Comparison of ENCODE assay signal across 25 cellular contexts in the genomic region with DNA sequence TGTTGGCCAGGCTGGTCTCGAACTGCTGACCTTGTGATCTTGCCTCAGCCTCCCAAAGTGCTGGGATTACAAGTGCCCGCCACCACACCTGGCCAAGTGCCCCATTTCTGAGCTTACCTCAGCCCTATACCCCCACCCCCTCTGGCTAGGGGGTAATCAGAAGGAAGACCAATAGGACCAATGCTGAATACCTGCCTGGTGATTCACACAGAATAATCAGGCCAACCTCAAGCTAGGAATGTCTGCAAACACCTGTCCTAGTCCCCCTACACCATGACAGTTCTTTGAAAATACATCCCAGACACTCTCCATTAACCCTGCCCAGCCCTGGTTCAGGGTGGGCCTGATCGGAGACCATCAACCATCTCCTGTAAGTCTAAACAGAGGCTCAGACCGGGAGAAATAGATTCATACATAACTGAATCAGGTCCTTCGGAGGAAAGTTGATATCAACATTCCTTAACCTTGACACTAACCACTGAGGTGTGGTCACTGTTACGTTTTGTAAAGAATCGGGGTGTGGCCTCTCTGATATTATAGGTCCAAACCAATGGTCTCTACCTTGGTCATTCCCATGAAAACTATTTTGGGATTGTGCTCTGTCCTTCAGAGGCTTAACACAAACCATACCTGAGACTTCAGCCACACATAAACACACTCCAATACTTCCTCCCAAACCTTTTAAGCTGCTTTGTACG.
DNase-seq lines count a peak whose midpoint lies in the region; ATAC-seq and TF ChIP-seq lines count a peak whose summit lies in the region.
"Had no signal": no experiment of that assay in that cellular context is flagged by ENCODE, and none has a peak within 500 bp of the region (broad histone marks: within the 10 kb centered on the region; RNA-seq: fewer than 3 reads in every experiment).

No MANE protein-coding gene starts in this region.

- H3K4me3 Mint-ChIP-seq in T-cell = no peak overlapping the region
- H3K4me3 Mint-ChIP-seq: CD4-positive, alpha-beta memory T cell had no signal

- H4K20me1 ChIP-seq in BLaER1 treated with 17β-estradiol and CSF1 and Interleukin-3, amounts not matched to agents 10 nM and 100 nM = peaks cover 0 to 49% (median 8%) of the 10 kb centered on the region in 11 experiments; a peak in 13 of 22 replicates
- H4K20me1 ChIP-seq in HCT116 (ENCODE audit: insufficient read depth) = no peaks in the 10 kb centered on the region
- H4K20me1 ChIP-seq: BLaER1 had no signal

- peak; percentile 31 for DNase-seq in HCT116 (ENCODE audit: low read depth, low spot score)
- DNase-seq in SW480 (ENCODE audit: low spot score) = peak; percentile 68
- peak; percentile 55 for DNase-seq in mesendoderm
- DNase-seq in transverse colon = no peak
- no peak for DNase-seq in T-cell
- DNase-seq in NCI-H1930 (lab: John Stamatoyannopoulos, UW) = no peak
- DNase-seq: Caco-2; CD4-positive, alpha-beta memory T cell; DMS 273 treated with DMSO at 0.1 percent for 48 hours; DMS79; EL; GDM1; HCEC 1CT; NCI-H1105; NCI-H146; NCI-H2029; NCI-H446 treated with DMSO at 0.1 percent for 48 hours; NCI-H526; NCI-H82; RPMI8226; SHP77 treated with DMSO at 0.1 percent for 48 hours had no signal

- no peak overlapping the region for H3K4me3 ChIP-seq in BLaER1 treated with 17β-estradiol and CSF1 and Interleukin-3, amounts not matched to agents 10 nM and 100 nM
- H3K4me3 ChIP-seq in HCT116 (replicated peaks in 1 of 2; ENCODE audit: low read depth in 1 of 2, low read length in 2 of 2) (peak overlapping the region in 1 of 2 experiments; percentile 15; a peak in 1 of 4 replicates), mesendoderm (ENCODE audit: low read length) (no peak overlapping the region), transverse colon (no peak overlapping the region)
- H3K4me3 ChIP-seq: BLaER1, GM12878 had no signal

- H2AFZ ChIP-seq in HCT116 (ENCODE audit: low read depth, low read length, poor library complexity, severe bottlenecking) = no peak overlapping the region

- H2BK5ac ChIP-seq in mesendoderm (ENCODE audit: low read length) = no peak overlapping the region

- peaks cover 4 to 15% (median 8%) of the 10 kb centered on the region in 3 donors for H3K4me1 Mint-ChIP-seq in T-cell

- no peaks in the 10 kb centered on the region for H3K9me2 ChIP-seq in HCT116 (ENCODE audit: insufficient read depth)

- no peaks in the 10 kb centered on the region for H3K36me3 Mint-ChIP-seq in T-cell
- H3K36me3 Mint-ChIP-seq: CD4-positive, alpha-beta memory T cell had no signal

- no TSS peak for BruUV-seq in HCT116 (replicated peaks; lab: Mats Ljungman, UMichigan)

- TF ChIP-seq POLR2A in HCT116 (IDR thresholded peaks at IDR 0.05; ENCODE audit: borderline replicate concordance, extremely low read depth, insufficient read depth, insufficient read length) = no peak
- no peak for TF ChIP-seq POLR2A in transverse colon (IDR thresholded peaks at IDR 0.05)

- peak; percentile 87 for ATAC-seq in HCT116
- no peak for ATAC-seq in T-cell (replicated peaks in 1 of 4)
- ATAC-seq in HG03139 (IDR thresholded peaks at IDR 0.05; ENCODE audit: unreplicated experiment) = no peak
- ATAC-seq: GM12878 had no signal

- POLR2A ChIA-PET in HCT116 (lab: Charles Lee) = no interaction called here
- POLR2A ChIA-PET in T-cell (lab: Charles Lee) = interaction anchor here in 1 of 2 donors (0.5 kb wide), 1 partner anchor 67 kb away, joined by 3 read pairs; no protein-coding TSS in a partner anchor

- no peak overlapping the region for H2AK5ac ChIP-seq in mesendoderm (ENCODE audit: low read length)

- H3K23ac ChIP-seq in mesendoderm (ENCODE audit: low read length) = no peak overlapping the region

- H3K9ac ChIP-seq in BLaER1 treated with 17β-estradiol and CSF1 and Interleukin-3, amounts not matched to agents 10 nM and 100 nM = no peak overlapping the region
- H3K9ac ChIP-seq in HCT116 (ENCODE audit: low read length) (no peak overlapping the region), mesendoderm (ENCODE audit: low read length) (no peak overlapping the region)
- H3K9ac ChIP-seq: BLaER1 had no signal

- TF ChIP-seq RAD21 in HCT116 (IDR thresholded peaks at IDR 0.05; ENCODE audit: low read depth) = no peak

- CTCF ChIA-PET in HCT116 (lab: Charles Lee) (no interaction called here), T-cell (lab: Charles Lee) (no interaction called here)

- H3K9me3 Mint-ChIP-seq in T-cell = peaks cover 5 to 11% (median 6%) of the 10 kb centered on the region in 3 donors

- H3K27me3 ChIP-seq in BLaER1 treated with 17β-estradiol and CSF1 and Interleukin-3, amounts not matched to agents 10 nM and 100 nM = no peaks in the 10 kb centered on the region
- no peaks in the 10 kb centered on the region for H3K27me3 ChIP-seq in HCT116 (ENCODE audit: insufficient read depth, low read length)
- H3K27me3 ChIP-seq in mesendoderm (ENCODE audit: insufficient read depth, low read length, poor library complexity) = no peaks in the 10 kb centered on the region
- H3K27me3 ChIP-seq in transverse colon = no peaks in the 10 kb centered on the region
- H3K27me3 ChIP-seq: BLaER1 had no signal

- H3K27me3 Mint-ChIP-seq in T-cell = peaks cover 4% of the 10 kb centered on the region in 2 donors

- H3K27ac Mint-ChIP-seq in T-cell = no peak overlapping the region
- H3K27ac Mint-ChIP-seq: CD4-positive, alpha-beta memory T cell had no signal

- no peak overlapping the region for H4K8ac ChIP-seq in mesendoderm (ENCODE audit: low read depth, low read length)

- H3K4ac ChIP-seq in mesendoderm (ENCODE audit: low read depth, low read length) = no peak overlapping the region

- no peak overlapping the region for H3K56ac ChIP-seq in mesendoderm (ENCODE audit: low read length)

- peaks cover 1% of the 10 kb centered on the region for H3K79me1 ChIP-seq in mesendoderm (ENCODE audit: low read length)

- TF ChIP-seq EP300 in transverse colon (IDR thresholded peaks at IDR 0.05; ENCODE audit: low read depth) = no peak

- H3K9me3 ChIP-seq in BLaER1 treated with 17β-estradiol and CSF1 and Interleukin-3, amounts not matched to agents 10 nM and 100 nM (replicated peaks in 1 of 11) = peaks cover 15 to 36% (median 21%) of the 10 kb centered on the region in 11 experiments
- H3K9me3 ChIP-seq in HCT116 (ENCODE audit: control insufficient read depth in 1 of 2, insufficient read depth in 1 of 2, low read depth in 1 of 2, low read length in 2 of 2) (no peaks in the 10 kb centered on the region), transverse colon (no peaks in the 10 kb centered on the region)
- H3K9me3 ChIP-seq: Caco-2 had no signal

- no peak overlapping the region for H2BK120ac ChIP-seq in mesendoderm (ENCODE audit: low read depth, low read length)

- no peak overlapping the region for H4K5ac ChIP-seq in mesendoderm (ENCODE audit: low read length)

- H3K79me2 ChIP-seq in HCT116 (ENCODE audit: insufficient read depth, low read length) (no peaks in the 10 kb centered on the region), mesendoderm (ENCODE audit: control insufficient read depth, insufficient read depth, low read length) (no peaks in the 10 kb centered on the region)

- no peak overlapping the region for H3K18ac ChIP-seq in mesendoderm (ENCODE audit: low read length)

- peak overlapping the region in 5 of 11 experiments; percentile 12 to 75 (median 39); a peak in 7 of 22 replicates for H3K4me2 ChIP-seq in BLaER1 treated with 17β-estradiol and CSF1 and Interleukin-3, amounts not matched to agents 10 nM and 100 nM
- H3K4me2 ChIP-seq in HCT116 (ENCODE audit: low read length) (peak overlapping the region; percentile 61), mesendoderm (ENCODE audit: low read length) (no peak overlapping the region)
- H3K4me2 ChIP-seq: BLaER1 had no signal

- peaks cover 0 to 68% (median 28%) of the 10 kb centered on the region in 11 experiments; a peak in 18 of 22 replicates for H3K36me3 ChIP-seq in BLaER1 treated with 17β-estradiol and CSF1 and Interleukin-3, amounts not matched to agents 10 nM and 100 nM
- no peaks in the 10 kb centered on the region for H3K36me3 ChIP-seq in HCT116 (ENCODE audit: control insufficient read depth in 1 of 2, insufficient read depth in 2 of 2, low read length in 2 of 2)
- H3K36me3 ChIP-seq in mesendoderm (ENCODE audit: control insufficient read depth, insufficient read depth, low read length) = no peaks in the 10 kb centered on the region
- no peaks in the 10 kb centered on the region for H3K36me3 ChIP-seq in transverse colon
- H3K36me3 ChIP-seq: BLaER1 had no signal

- in situ Hi-C loops in transverse colon (cut with MboI; ENCODE audit: low pct_ligation_motif_present in 1 of 4, low pct_unique_long_range_greater_than_20kb in 1 of 4, low sequenced_read_pairs in 3 of 4) = no loop called here

- RAD21 ChIA-PET in HCT116 (lab: Charles Lee; ENCODE audit: low non-redundant PET in 1 of 2, low total read pairs in 2 of 2, uncharacterized antibody in 2 of 2, unreplicated experiment in 2 of 2) = no interaction called here

- H3K27ac ChIP-seq in BLaER1 treated with 17β-estradiol and CSF1 and Interleukin-3, amounts not matched to agents 10 nM and 100 nM = peak overlapping the region in 9 of 11 experiments; percentile 22 to 99 (median 50); a peak in 15 of 22 replicates
- no peak overlapping the region for H3K27ac ChIP-seq in HCT116 (ENCODE audit: low read depth, low read length)
- H3K27ac ChIP-seq in mesendoderm (ENCODE audit: low read depth, low read length) = no peak overlapping the region
- no peak overlapping the region for H3K27ac ChIP-seq in transverse colon
- H3K27ac ChIP-seq: BLaER1 had no signal

- no peak overlapping the region for H2BK15ac ChIP-seq in mesendoderm (replicated peaks; ENCODE audit: low read depth)

- WGBS in mesendoderm (ENCODE audit: extremely low coverage, insufficient coverage, low lambda C conversion rate) = no CpG with 5 or more reads among the region's 8 CpGs
- WGBS in transverse colon (ENCODE audit: low coverage in 1 of 2), 2 donors = 71 to 90% methylated on average over 4 to 8 of the region's 8 CpGs

- H3K4me1 ChIP-seq in BLaER1 treated with 17β-estradiol and CSF1 and Interleukin-3, amounts not matched to agents 10 nM and 100 nM = peaks cover 22 to 98% (median 75%) of the 10 kb centered on the region in 10 experiments
- H3K4me1 ChIP-seq in HCT116 (ENCODE audit: control insufficient read depth in 1 of 2, insufficient read depth in 2 of 2, low read length in 2 of 2) = peaks cover 10 to 16% of the 10 kb centered on the region in 2 experiments
- no peaks in the 10 kb centered on the region for H3K4me1 ChIP-seq in mesendoderm (ENCODE audit: control insufficient read depth, low read depth, low read length)
- H3K4me1 ChIP-seq in transverse colon = peaks cover 0 to 4% (median 1%) of the 10 kb centered on the region in 4 donors
- H3K4me1 ChIP-seq: Caco-2 had no signal

- no peak for TF ChIP-seq CTCF in HCT116 (IDR thresholded peaks at IDR 0.05 in 2 of 3, conservative IDR thresholded peaks at IDR 0.05 in 1 of 3; ENCODE audit: borderline replicate concordance in 1 of 3, insufficient read depth in 1 of 3, low read depth in 2 of 3, low read length in 2 of 3)
- no peak for TF ChIP-seq CTCF in transverse colon (IDR thresholded peaks at IDR 0.05)

- intact Hi-C loops in HCT116 (cut with micrococcal nuclease) (no loop called here), transverse colon (cut with DNase I; ENCODE audit: low total_unique reads) (no loop called here)

TF ChIP-seq in HCT116, 20 proteins besides CTCF, POLR2A, EP300 and RAD21 (continues in another document):
- no peak for TF ChIP-seq SRF (IDR thresholded peaks at IDR 0.05; ENCODE audit: low read depth)

Comparison
In these comparisons a context has a peak if more than half of its experiments do, and no peak if none do; other contexts are left out.
1. H3K27ac ChIP-seq: peak in BLaER1 treated with 17β-estradiol and CSF1 and Interleukin-3, amounts not matched to agents 10 nM and 100 nM (9 of 11); none in HCT116 (single experiment), mesendoderm (single experiment) and transverse colon (0 of 4).
2. DNase-seq: peak in HCT116 (single experiment), SW480 (single experiment) and mesendoderm (single experiment); none in transverse colon (single experiment), T-cell (0 of 34) and NCI-H1930 (0 of 2).